Comparison of ENCODE assay signal across 8 cellular contexts in genomic region chr17:2040942-2041560, GRCh38. TPM values are rescaled to one million over a fixed set of nuclear protein-coding genes. Genes with fewer than 3 reads are reported as not detected.
DNase-seq lines count a peak whose midpoint lies in the region; ATAC-seq and TF ChIP-seq lines count a peak whose summit lies in the region.

No MANE protein-coding gene starts in this region.

- ATAC-seq in GM18907 (IDR thresholded peaks at IDR 0.05; ENCODE audit: unreplicated experiment), result peak; percentile 3
- no peak for ATAC-seq in HG03565 (IDR thresholded peaks at IDR 0.05; ENCODE audit: unreplicated experiment)
- no peak for ATAC-seq in HG03196 (IDR thresholded peaks at IDR 0.05; ENCODE audit: unreplicated experiment)

- no peaks in the 10 kb centered on the region for H3K36me3 ChIP-seq in SJCRH30

- no peaks in the 10 kb centered on the region for H3K27me3 ChIP-seq in SJCRH30

- in situ Hi-C loops in KBM-7 (cut with MboI; ENCODE audit: low pct_unique_long_range_greater_than_20kb, low sequenced_read_pairs), result no loop called here

- no peaks in the 10 kb centered on the region for H3K9me3 ChIP-seq in SJCRH30 (replicated peaks)

- no peak overlapping the region for H3K27ac ChIP-seq in SJCRH30
- H3K27ac ChIP-seq in skin epidermis, result peak overlapping the region; percentile 2 to 97 (median 92)

- H3K4me1 ChIP-seq in SJCRH30, result peaks cover 3% of the 10 kb centered on the region; the same call in 1 of the 2 replicates

- no peak for TF ChIP-seq CTCF in foreskin fibroblast (IDR thresholded peaks at IDR 0.05; ENCODE audit: low read depth, low read length)

- H3K4me3 ChIP-seq in SJCRH30, result peak overlapping the region; percentile 65
- H3K4me3 ChIP-seq in foreskin fibroblast (ENCODE audit: low read depth in 1 of 2, low read length in 2 of 2), result peak overlapping the region; percentile 68 to 96
- H3K4me3 ChIP-seq in skin epidermis, result peak overlapping the region; percentile 49 to 88 (median 53)

- DNase-seq in SJCRH30 (peak in 1 of 2 experiments; percentile 61), foreskin fibroblast (no peak), KBM-7 (no peak), NCI-H146 treated with DMSO at 0.1 percent for 48 hours (lab: John Stamatoyannopoulos, UW; ENCODE audit: unreplicated experiment) (no peak)

RNA-seq across cellular contexts. Expression of gene OVCA2, which starts 0.8 kb away (rescaled TPM):
- 14.1 and 17.2 TPM in 2 replicates for total RNA-seq in SJCRH30 (2014; rRNA removed; shearing (Covaris generic))

RNA-seq across cellular contexts. Expression of gene DPH1, which starts 11.1 kb away (rescaled TPM):
- total RNA-seq in SJCRH30 (2014; rRNA removed; shearing (Covaris generic)), result 14.4 and 14.6 TPM in 2 replicates

RNA-seq across cellular contexts. Expression of gene HIC1, which starts 13.9 kb away (rescaled TPM):
- total RNA-seq in SJCRH30 (2014; rRNA removed; shearing (Covaris generic)), result 0.13 and 0.18 TPM in 2 replicates

RNA-seq across cellular contexts. Expression of gene RTN4RL1, which starts 15.9 kb away (rescaled TPM):
- 0.61 and 0.83 TPM in 2 replicates for total RNA-seq in SJCRH30 (2014; rRNA removed; shearing (Covaris generic))
